Comparison of ENCODE assay signal across 8 cellular contexts in the genomic region with DNA sequence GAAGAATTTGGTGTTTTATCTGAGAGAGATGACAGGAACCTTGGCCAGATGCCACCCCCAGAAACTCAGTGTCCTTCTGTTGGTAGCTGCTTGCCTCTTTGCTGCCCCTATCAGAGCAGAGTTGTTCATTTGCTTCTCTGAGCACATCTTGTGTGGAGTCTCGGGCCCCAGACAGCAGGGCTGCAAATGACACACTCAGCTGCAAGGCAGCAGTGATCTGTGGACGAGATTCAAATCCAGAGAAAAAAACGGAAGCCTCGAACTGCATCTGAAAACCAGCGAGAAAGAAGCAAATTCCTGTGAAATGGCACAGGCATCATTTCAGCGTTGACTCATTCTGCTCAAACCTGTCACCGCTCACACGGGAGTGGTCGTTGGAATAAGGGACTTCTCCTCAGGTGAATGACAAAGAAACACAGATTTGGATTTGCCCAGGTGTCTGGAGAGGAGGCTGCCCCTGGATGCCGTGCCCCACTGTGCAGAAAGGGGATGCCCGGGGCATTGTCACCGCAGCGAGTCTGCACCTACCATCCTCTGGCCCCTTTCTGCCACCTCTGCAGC.
DNase-seq lines count a peak whose midpoint lies in the region; ATAC-seq, FAIRE-seq and TF ChIP-seq lines count a peak whose summit lies in the region.

No MANE protein-coding gene starts in this region.

- peaks cover 10% of the 10 kb centered on the region for H3K9me3 Mint-ChIP-seq in activated naive CD8-positive, alpha-beta T cell treated with anti-CD3 and anti-CD28 coated beads for 36 hours

- DNase-seq in activated naive CD8-positive, alpha-beta T cell treated with anti-CD3 and anti-CD28 coated beads for 36 hours = peak; percentile 50
- no peak for DNase-seq in NCI-H146 (lab: John Stamatoyannopoulos, UW)
- DNase-seq in kidney = no peak
- no peak for DNase-seq in iPS-NIHi7 (ENCODE audit: extremely low spot score)

- H3K9me2 ChIP-seq in DOHH2 (replicated peaks; ENCODE audit: control insufficient read depth, low read length) (no peaks in the 10 kb centered on the region), SU-DHL-6 (replicated peaks; ENCODE audit: insufficient read depth, low read length) (no peaks in the 10 kb centered on the region)

- H3K4me2 ChIP-seq in DOHH2 (ENCODE audit: low read length) (peak overlapping the region; percentile 92), SU-DHL-6 (ENCODE audit: low read depth, low read length, poor library complexity, severe bottlenecking) (peak overlapping the region; percentile 83)

- H3K4me3 Mint-ChIP-seq in activated naive CD8-positive, alpha-beta T cell treated with anti-CD3 and anti-CD28 coated beads for 36 hours = peak overlapping the region; percentile 78

- H3K27me3 Mint-ChIP-seq in activated naive CD8-positive, alpha-beta T cell treated with anti-CD3 and anti-CD28 coated beads for 36 hours = no peaks in the 10 kb centered on the region

- H2AFZ ChIP-seq in SU-DHL-6 (ENCODE audit: low read depth, low read length, severe bottlenecking) = peak overlapping the region; percentile 20

- H3K9ac ChIP-seq in SU-DHL-6 (ENCODE audit: low read length) = peak overlapping the region; percentile 64
- peak overlapping the region in 1 of 3 donors; percentile 45 for H3K9ac ChIP-seq in skeletal muscle tissue (ENCODE audit: low read depth in 1 of 3, low read length in 3 of 3)
- no peak overlapping the region for H3K9ac ChIP-seq in kidney (ENCODE audit: low read length in 2 of 2)

- H3K4me1 ChIP-seq in DOHH2 (ENCODE audit: control insufficient read depth, low read length) (peaks cover 83% of the 10 kb centered on the region), skeletal muscle tissue (ENCODE audit: control insufficient read depth in 3 of 3, insufficient read depth in 3 of 3, low read length in 3 of 3) (peaks cover 15 to 17% (median 17%) of the 10 kb centered on the region in 3 donors), kidney (ENCODE audit: control insufficient read depth in 1 of 2, insufficient read depth in 1 of 2, low read depth in 1 of 2, low read length in 2 of 2) (peaks cover 0 to 7% of the 10 kb centered on the region in 2 donors)

- intact Hi-C loops in kidney (cut with DNase I) = no loop called here

- H3K79me2 ChIP-seq in DOHH2 (ENCODE audit: control insufficient read depth, low read length) (peaks cover 5% of the 10 kb centered on the region), SU-DHL-6 (ENCODE audit: insufficient read depth, low read length) (no peaks in the 10 kb centered on the region)

- H3K9me3 ChIP-seq in DOHH2 (ENCODE audit: control insufficient read depth, insufficient read depth, low read length) (no peaks in the 10 kb centered on the region), SU-DHL-6 (ENCODE audit: insufficient read depth, low read length) (no peaks in the 10 kb centered on the region), skeletal muscle tissue (ENCODE audit: control insufficient read depth in 3 of 3, low read length in 3 of 3) (no peaks in the 10 kb centered on the region), kidney (ENCODE audit: control insufficient read depth in 1 of 2, low read length in 2 of 2) (no peaks in the 10 kb centered on the region)

- peaks cover 55% of the 10 kb centered on the region for H3K4me1 Mint-ChIP-seq in activated naive CD8-positive, alpha-beta T cell treated with anti-CD3 and anti-CD28 coated beads for 36 hours

- H3K36me3 Mint-ChIP-seq in activated naive CD8-positive, alpha-beta T cell treated with anti-CD3 and anti-CD28 coated beads for 36 hours = peaks cover 17% of the 10 kb centered on the region

- no peaks in the 10 kb centered on the region for H3K27me3 ChIP-seq in DOHH2 (ENCODE audit: control insufficient read depth, low read length)
- no peaks in the 10 kb centered on the region for H3K27me3 ChIP-seq in SU-DHL-6 (ENCODE audit: low read length)
- H3K27me3 ChIP-seq in skeletal muscle tissue (ENCODE audit: control insufficient read depth in 3 of 3, insufficient read depth in 3 of 3, low read length in 3 of 3) = no peaks in the 10 kb centered on the region

- H3K27ac ChIP-seq in DOHH2 (ENCODE audit: low read depth, low read length) (peak overlapping the region; percentile 98), SU-DHL-6 (ENCODE audit: low read depth, low read length) (peak overlapping the region; percentile 96), skeletal muscle tissue (ENCODE audit: low read depth, low read length) (no peak overlapping the region), kidney (ENCODE audit: low read depth in 2 of 2, low read length in 2 of 2) (no peak overlapping the region)

- peak overlapping the region; percentile 72 for H3K4me3 ChIP-seq in DOHH2 (ENCODE audit: low read length)
- H3K4me3 ChIP-seq in SU-DHL-6 (ENCODE audit: insufficient read depth, low read length, poor library complexity, severe bottlenecking) = peak overlapping the region; percentile 42
- H3K4me3 ChIP-seq in skeletal muscle tissue (ENCODE audit: low read length in 3 of 3) = peak overlapping the region in 2 of 3 donors; percentile 34 to 61
- no peak overlapping the region for H3K4me3 ChIP-seq in kidney (ENCODE audit: low read length in 2 of 2)

- H3K27ac Mint-ChIP-seq in activated naive CD8-positive, alpha-beta T cell treated with anti-CD3 and anti-CD28 coated beads for 36 hours = peak overlapping the region; percentile 99

- no peak for FAIRE-seq in kidney (lab: Jason Lieb, UNC)

- H3F3A ChIP-seq in DOHH2 (ENCODE audit: control insufficient read depth, insufficient read depth) (peaks cover 30% of the 10 kb centered on the region), SU-DHL-6 (ENCODE audit: insufficient read depth) (peaks cover 20% of the 10 kb centered on the region)

- H4K20me1 ChIP-seq in DOHH2 (ENCODE audit: control insufficient read depth, insufficient read depth, low read depth, low read length) (no peaks in the 10 kb centered on the region), SU-DHL-6 (ENCODE audit: low read depth, low read length) (no peaks in the 10 kb centered on the region)

- H3K36me3 ChIP-seq in DOHH2 (ENCODE audit: control insufficient read depth, low read length) = peaks cover 5% of the 10 kb centered on the region; the same call in 1 of the 2 replicates
- H3K36me3 ChIP-seq in SU-DHL-6 (ENCODE audit: low read length) = no peaks in the 10 kb centered on the region
- H3K36me3 ChIP-seq in skeletal muscle tissue (ENCODE audit: control insufficient read depth in 3 of 3, insufficient read depth in 3 of 3, low read length in 3 of 3) = no peaks in the 10 kb centered on the region
- H3K36me3 ChIP-seq in kidney (ENCODE audit: control insufficient read depth in 1 of 2, insufficient read depth in 2 of 2, low read length in 2 of 2) = no peaks in the 10 kb centered on the region

- peak; percentile 32 for ATAC-seq in HG02678 (IDR thresholded peaks at IDR 0.05; ENCODE audit: unreplicated experiment)

- TF ChIP-seq CTCF in DOHH2 (IDR thresholded peaks at IDR 0.05; ENCODE audit: low read depth, low read length, poor library complexity, severe bottlenecking) (peak; percentile 33), SU-DHL-6 (IDR thresholded peaks at IDR 0.05; ENCODE audit: insufficient read depth, low read length, poor library complexity, severe bottlenecking) (no peak), kidney (IDR thresholded peaks at IDR 0.05; ENCODE audit: borderline replicate concordance, extremely low read depth, insufficient read depth) (no peak)

Comparison
In these comparisons a context has a peak if more than half of its experiments do, and no peak if none do; other contexts are left out.
1. H3K27ac ChIP-seq: peak in DOHH2 (single experiment) and SU-DHL-6 (single experiment); none in skeletal muscle tissue (single experiment) and kidney (0 of 2).
2. H3K4me3 ChIP-seq: peak in DOHH2 (single experiment), SU-DHL-6 (single experiment) and skeletal muscle tissue (2 of 3); none in kidney (0 of 2).